8 cellular contexts compared by ENCODE assay signal in genomic region chr19:48362716-48363499, GRCh38. TPM values are rescaled to one million over a fixed set of nuclear protein-coding genes. Genes with fewer than 3 reads are reported as not detected.
DNase-seq lines count a peak whose midpoint lies in the region; ATAC-seq and TF ChIP-seq lines count a peak whose summit lies in the region.

No MANE protein-coding gene starts in this region.

- H3K9me3 ChIP-seq in heart right ventricle: no peaks in the 10 kb centered on the region

- H3K27ac Mint-ChIP-seq in T-helper 1 cell treated with Interleukin-12 subunit alpha and Interleukin-12 subunit beta and Interleukin-4 antibody, amounts not matched to agents 30 μg/mL and 1 μg/mL, for 36 hours: peak overlapping the region; percentile 92
- H3K27ac Mint-ChIP-seq in type B pancreatic cell: peak overlapping the region; percentile 95

- peak overlapping the region; percentile 87 to 99 (median 96) for H3K27ac ChIP-seq in heart right ventricle

- H3K9me3 Mint-ChIP-seq in T-helper 1 cell treated with Interleukin-12 subunit alpha and Interleukin-12 subunit beta and Interleukin-4 antibody, amounts not matched to agents 30 μg/mL and 1 μg/mL, for 36 hours: no peaks in the 10 kb centered on the region
- H3K9me3 Mint-ChIP-seq in type B pancreatic cell: no peaks in the 10 kb centered on the region

- H3K27me3 Mint-ChIP-seq in T-helper 1 cell treated with Interleukin-12 subunit alpha and Interleukin-12 subunit beta and Interleukin-4 antibody, amounts not matched to agents 30 μg/mL and 1 μg/mL, for 36 hours (ENCODE audit: low read depth): peaks cover 4% of the 10 kb centered on the region
- no peaks in the 10 kb centered on the region for H3K27me3 Mint-ChIP-seq in type B pancreatic cell

- H3K4me3 Mint-ChIP-seq in T-helper 1 cell treated with Interleukin-12 subunit alpha and Interleukin-12 subunit beta and Interleukin-4 antibody, amounts not matched to agents 30 μg/mL and 1 μg/mL, for 36 hours: peak overlapping the region; percentile 79
- H3K4me3 Mint-ChIP-seq in type B pancreatic cell: peak overlapping the region; percentile 90

- peaks cover 0 to 16% (median 5%) of the 10 kb centered on the region in 9 donors for H3K4me1 ChIP-seq in heart right ventricle

- WGBS in heart right ventricle, 2 donors: 3 to 4% methylated on average over 26 of the region's 26 CpGs

- H3K36me3 Mint-ChIP-seq in T-helper 1 cell treated with Interleukin-12 subunit alpha and Interleukin-12 subunit beta and Interleukin-4 antibody, amounts not matched to agents 30 μg/mL and 1 μg/mL, for 36 hours (ENCODE audit: low read depth): peaks cover 2% of the 10 kb centered on the region
- H3K36me3 Mint-ChIP-seq in type B pancreatic cell: no peaks in the 10 kb centered on the region

- TF ChIP-seq CTCF in GM12865 (IDR thresholded peaks at IDR 0.05; ENCODE audit: insufficient read depth, low read depth, low read length, missing control alignments) (no peak), heart right ventricle (IDR thresholded peaks at IDR 0.05) (peak in 1 of 9 donors; percentile 18), type B pancreatic cell (conservative IDR thresholded peaks at IDR 0.05) (peak; percentile 50)

- H3K4me1 Mint-ChIP-seq in T-helper 1 cell treated with Interleukin-12 subunit alpha and Interleukin-12 subunit beta and Interleukin-4 antibody, amounts not matched to agents 30 μg/mL and 1 μg/mL, for 36 hours (ENCODE audit: low read depth): peaks cover 20% of the 10 kb centered on the region
- H3K4me1 Mint-ChIP-seq in type B pancreatic cell (ENCODE audit: unreplicated experiment): no peaks in the 10 kb centered on the region

- intact Hi-C loops in heart right ventricle (cut with DNase I): loop anchor here in 3 of 10 donors (2.0 to 5.0 kb wide), 3 partner anchors 36 to 106 kb away; partner anchors contain the start of genes CYTH2 (in 1 of the 3) and EMP3 (in 1 of the 3)

- H3K36me3 ChIP-seq in heart right ventricle: peaks cover 0 to 29% (median 0%) of the 10 kb centered on the region in 9 donors

- no peaks in the 10 kb centered on the region for H3K27me3 ChIP-seq in heart right ventricle

- ATAC-seq in HG02840 (IDR thresholded peaks at IDR 0.05; ENCODE audit: low FRiP score, unreplicated experiment) (peak; percentile 39), heart right ventricle (peak; percentile 86 to 96 (median 92))

- DNase-seq in GM12865 (ENCODE audit: low read depth) (peak; percentile 96), NCI-H146 (lab: John Stamatoyannopoulos, UW) (peak; percentile 99), amniotic stem cell (lab: John Stamatoyannopoulos, UW) (peak; percentile 87), heart right ventricle (peak; percentile 95 to 96), pons (ENCODE audit: low spot score) (peak; percentile 95), type B pancreatic cell (ENCODE audit: extremely low spot score, unreplicated experiment) (peak; percentile 95)

- H3K4me3 ChIP-seq in GM12865 (ENCODE audit: low read depth, low read length) (peak overlapping the region; percentile 87), heart right ventricle (peak overlapping the region; percentile 47 to 86 (median 68))

RNA-seq across cellular contexts. Expression of gene TMEM143, which starts 0.8 kb away (rescaled TPM):
- total RNA-seq in heart right ventricle (100 to 1,000 TPM in 1 of 10 donors, 10 to 100 TPM in 9; 51.8 to 110 (median 89.5) TPM), type B pancreatic cell (ENCODE audit: low replicate concordance) (8.6 and 12.8 TPM in 2 replicates)
- 10 to 100 TPM in 1 of 2 donors, 1 to 10 TPM in 1; 9.7 to 48.1 TPM for polyA plus RNA-seq in heart right ventricle

RNA-seq across cellular contexts. Expression of gene SYNGR4, which starts 1.3 kb away (rescaled TPM):
- total RNA-seq in heart right ventricle (not detected), type B pancreatic cell (ENCODE audit: low replicate concordance) (not detected in 2 replicates)
- not detected for polyA plus RNA-seq in heart right ventricle

RNA-seq across cellular contexts. Expression of gene KDELR1, which starts 28.4 kb away (rescaled TPM):
- total RNA-seq in heart right ventricle (10 to 100 TPM; 63.2 to 95.2 (median 73.2) TPM), type B pancreatic cell (ENCODE audit: low replicate concordance) (227 and 245 TPM in 2 replicates)
- 10 to 100 TPM; 55.1 to 96.0 TPM for polyA plus RNA-seq in heart right ventricle

RNA-seq across cellular contexts. Expression of gene GRIN2D, which starts 30.6 kb away (rescaled TPM):
- total RNA-seq in heart right ventricle (1 to 10 TPM in 1 of 10 donors, under 1 TPM in 9; 0.04 to 1.0 (median 0.19) TPM), type B pancreatic cell (ENCODE audit: low replicate concordance) (0.45 and 0.58 TPM in 2 replicates)
- polyA plus RNA-seq in heart right ventricle: under 1 TPM; 0.22 to 0.23 TPM

RNA-seq across cellular contexts. Expression of gene EMP3, which starts 37.6 kb away (rescaled TPM):
- total RNA-seq in heart right ventricle: 100 to 1,000 TPM in 1 of 10 donors, 10 to 100 TPM in 9; 18.8 to 119 (median 32.8) TPM
- 100 to 1,000 TPM; 116 to 124 TPM for polyA plus RNA-seq in heart right ventricle
- total RNA-seq in type B pancreatic cell (ENCODE audit: low replicate concordance): 3.8 and 47.8 TPM in 2 replicates

Comparison
In these comparisons a context has a peak if more than half of its experiments do, and no peak if none do; other contexts are left out.
1. Peak in every context shown above with its lines: DNase-seq, ATAC-seq, H3K4me3 ChIP-seq and H3K27ac ChIP-seq.